Comparison of ENCODE assay signal across 9 cellular contexts in genomic region chr11:83454674-83455073, GRCh38.
"Had no signal": no experiment of that assay in that cellular context is flagged by ENCODE, and none has a peak within 500 bp of the region (broad histone marks: within the 10 kb centered on the region; RNA-seq: fewer than 3 reads in every experiment).

No MANE protein-coding gene starts in this region.

- ATAC-seq: GM23338, K562 had no signal

- DNase-seq: H9, HCEC 1CT, IMR-90, KG1 had no signal

- FAIRE-seq: H1, H54, HTR-8/SVneo, K562 had no signal

- H3K27ac Mint-ChIP-seq: GM23338, H9 had no signal

- H3K4me3 Mint-ChIP-seq: GM23338, H9 had no signal
